Comparison of ENCODE assay signal across 1 cellular context in the genomic region with DNA sequence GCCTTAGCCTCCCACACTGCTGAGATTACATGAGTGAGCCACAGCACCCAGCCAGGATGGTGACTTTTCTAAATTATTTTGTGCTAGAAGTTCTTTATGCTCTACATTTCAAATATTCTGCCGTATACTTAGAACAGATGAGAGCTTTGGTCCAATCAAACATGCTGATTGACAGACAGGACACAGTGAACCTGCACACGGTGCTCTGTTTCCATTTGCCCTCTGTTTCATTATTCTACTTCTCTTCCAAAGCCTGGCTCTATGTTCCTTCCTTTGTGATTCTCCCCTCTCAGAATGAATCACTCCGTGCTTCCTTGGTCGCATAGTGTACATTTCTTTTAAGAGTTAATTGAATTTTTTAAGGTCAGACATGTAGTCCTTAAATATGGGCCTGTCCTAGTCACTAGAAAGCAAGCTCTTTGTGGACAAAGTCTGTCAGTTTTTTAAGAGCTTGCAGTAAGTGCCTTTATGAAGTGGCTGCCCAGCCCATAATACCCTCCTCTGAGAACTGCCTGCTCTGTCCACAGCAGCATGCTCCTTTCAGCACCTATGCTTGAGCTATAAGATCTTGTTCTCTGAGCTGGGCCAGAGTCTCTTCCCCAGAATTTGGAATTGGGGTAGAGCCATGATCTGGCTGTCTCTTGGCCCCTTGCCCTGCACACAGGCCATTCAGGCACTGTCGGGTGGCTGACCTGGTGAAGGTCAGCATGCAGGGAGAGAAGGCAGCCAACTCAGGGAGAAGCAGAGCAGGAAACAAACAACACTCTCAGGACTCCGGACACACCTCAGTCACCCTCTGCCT.
A peak's percentile ranks its signal among the peaks of the same experiment; 100 is the strongest.
TF ChIP-seq lines count a peak whose summit lies in the region.

No MANE protein-coding gene starts in this region.

TF ChIP-seq in HepG2, 621 proteins besides CTCF, POLR2A, EP300 and RAD21 (continued from another document and continues in another):
- no peak for TF ChIP-seq PBX2 (CRISPR knock-in tag; IDR thresholded peaks at IDR 0.05)
- TF ChIP-seq IKZF4 (CRISPR knock-in tag; IDR thresholded peaks at IDR 0.05; ENCODE audit: borderline replicate concordance, low read depth, not compliant biosample characterization): peak; percentile 42
- no peak for TF ChIP-seq ZFP36L2 (CRISPR knock-in tag; IDR thresholded peaks at IDR 0.05)
- TF ChIP-seq ZNF431 (CRISPR knock-in tag; IDR thresholded peaks at IDR 0.05; ENCODE audit: borderline replicate concordance, low read depth): no peak
- TF ChIP-seq ZNF687 (CRISPR knock-in tag; IDR thresholded peaks at IDR 0.05): peak; percentile 62
- TF ChIP-seq, protein P1, sequence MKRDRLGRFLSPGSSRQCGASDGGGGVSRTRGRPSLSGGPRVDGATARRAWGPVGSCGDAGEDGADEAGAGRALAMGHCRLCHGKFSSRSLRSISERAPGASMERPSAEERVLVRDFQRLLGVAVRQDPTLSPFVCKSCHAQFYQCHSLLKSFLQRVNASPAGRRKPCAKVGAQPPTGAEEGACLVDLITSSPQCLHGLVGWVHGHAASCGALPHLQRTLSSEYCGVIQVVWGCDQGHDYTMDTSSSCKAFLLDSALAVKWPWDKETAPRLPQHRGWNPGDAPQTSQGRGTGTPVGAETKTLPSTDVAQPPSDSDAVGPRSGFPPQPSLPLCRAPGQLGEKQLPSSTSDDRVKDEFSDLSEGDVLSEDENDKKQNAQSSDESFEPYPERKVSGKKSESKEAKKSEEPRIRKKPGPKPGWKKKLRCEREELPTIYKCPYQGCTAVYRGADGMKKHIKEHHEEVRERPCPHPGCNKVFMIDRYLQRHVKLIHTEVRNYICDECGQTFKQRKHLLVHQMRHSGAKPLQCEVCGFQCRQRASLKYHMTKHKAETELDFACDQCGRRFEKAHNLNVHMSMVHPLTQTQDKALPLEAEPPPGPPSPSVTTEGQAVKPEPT (CRISPR knock-in tag; IDR thresholded peaks at IDR 0.05; ENCODE audit: low read depth): no peak
- TF ChIP-seq ETV6 (CRISPR knock-in tag; conservative IDR thresholded peaks at IDR 0.05): no peak
- TF ChIP-seq THRA (CRISPR knock-in tag; IDR thresholded peaks at IDR 0.05; ENCODE audit: borderline replicate concordance): no peak
- peak; percentile 26; the same call in 1 of the 2 replicates for TF ChIP-seq ETV5 (CRISPR knock-in tag; IDR thresholded peaks at IDR 0.05; ENCODE audit: borderline replicate concordance)
- TF ChIP-seq RARG (CRISPR knock-in tag; IDR thresholded peaks at IDR 0.05; ENCODE audit: low read depth): no peak
- no peak for TF ChIP-seq IRF1 (CRISPR knock-in tag; IDR thresholded peaks at IDR 0.05; ENCODE audit: low read depth)
- no peak for TF ChIP-seq ZNF747 (CRISPR knock-in tag; IDR thresholded peaks at IDR 0.05; ENCODE audit: borderline replicate concordance)
- TF ChIP-seq EHMT2 (IDR thresholded peaks at IDR 0.05; ENCODE audit: borderline replicate concordance, low read depth, low read length): no peak
- TF ChIP-seq, protein P2, sequence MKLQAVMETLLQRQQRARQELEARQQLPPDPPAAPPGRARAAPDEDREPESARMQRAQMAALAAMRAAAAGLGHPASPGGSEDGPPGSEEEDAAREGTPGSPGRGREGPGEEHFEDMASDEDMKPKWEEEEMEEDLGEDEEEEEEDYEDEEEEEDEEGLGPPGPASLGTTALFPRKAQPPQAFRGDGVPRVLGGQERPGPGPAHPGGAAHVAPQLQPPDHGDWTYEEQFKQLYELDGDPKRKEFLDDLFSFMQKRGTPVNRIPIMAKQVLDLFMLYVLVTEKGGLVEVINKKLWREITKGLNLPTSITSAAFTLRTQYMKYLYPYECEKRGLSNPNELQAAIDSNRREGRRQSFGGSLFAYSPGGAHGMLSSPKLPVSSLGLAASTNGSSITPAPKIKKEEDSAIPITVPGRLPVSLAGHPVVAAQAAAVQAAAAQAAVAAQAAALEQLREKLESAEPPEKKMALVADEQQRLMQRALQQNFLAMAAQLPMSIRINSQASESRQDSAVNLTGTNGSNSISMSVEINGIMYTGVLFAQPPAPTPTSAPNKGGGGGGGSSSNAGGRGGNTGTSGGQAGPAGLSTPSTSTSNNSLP (IDR thresholded peaks at IDR 0.05; ENCODE audit: low read depth, low read length): no peak
- TF ChIP-seq HDAC2 (CRISPR knock-in tag; IDR thresholded peaks at IDR 0.05): 0 out of 2 replicates have a peak, but pooled peaks have one; percentile 30
- no peak for TF ChIP-seq ZFP37 (CRISPR knock-in tag; IDR thresholded peaks at IDR 0.05; ENCODE audit: borderline replicate concordance)
- TF ChIP-seq GZF1 (CRISPR knock-in tag; IDR thresholded peaks at IDR 0.05): no peak
- TF ChIP-seq POLR2AphosphoS5 (IDR thresholded peaks at IDR 0.05; ENCODE audit: low read depth, low read length): no peak
- TF ChIP-seq YEATS4 (CRISPR knock-in tag; IDR thresholded peaks at IDR 0.05; ENCODE audit: borderline replicate concordance): no peak
- TF ChIP-seq ZNF879 (CRISPR knock-in tag; IDR thresholded peaks at IDR 0.05): no peak
- no peak for TF ChIP-seq ZMYM2 (CRISPR knock-in tag; IDR thresholded peaks at IDR 0.05)
- TF ChIP-seq RARA (CRISPR knock-in tag; IDR thresholded peaks at IDR 0.05): peak; percentile 71
- TF ChIP-seq MZF1 (CRISPR knock-in tag; IDR thresholded peaks at IDR 0.05; ENCODE audit: borderline replicate concordance): no peak
- TF ChIP-seq SMARCE1 (IDR thresholded peaks at IDR 0.05; ENCODE audit: borderline replicate concordance): no peak
- no peak for TF ChIP-seq ZNF629 (CRISPR knock-in tag; conservative IDR thresholded peaks at IDR 0.05)
- TF ChIP-seq PITX1 (CRISPR knock-in tag; IDR thresholded peaks at IDR 0.05): no peak
- no peak for TF ChIP-seq ZSCAN22 (CRISPR knock-in tag; IDR thresholded peaks at IDR 0.05)
- TF ChIP-seq HNF4A (CRISPR knock-in tag; IDR thresholded peaks at IDR 0.05): peak; percentile 48
- no peak for TF ChIP-seq MAFK (conservative IDR thresholded peaks at IDR 0.05 in 1 of 2, IDR thresholded peaks at IDR 0.05 in 1 of 2; ENCODE audit: low read length in 2 of 2)
- peak; percentile 64; the same call in 1 of the 2 replicates for TF ChIP-seq SALL1 (CRISPR knock-in tag; IDR thresholded peaks at IDR 0.05)
- no peak for TF ChIP-seq ATF2 (CRISPR knock-in tag; IDR thresholded peaks at IDR 0.05)
- TF ChIP-seq, protein P3, sequence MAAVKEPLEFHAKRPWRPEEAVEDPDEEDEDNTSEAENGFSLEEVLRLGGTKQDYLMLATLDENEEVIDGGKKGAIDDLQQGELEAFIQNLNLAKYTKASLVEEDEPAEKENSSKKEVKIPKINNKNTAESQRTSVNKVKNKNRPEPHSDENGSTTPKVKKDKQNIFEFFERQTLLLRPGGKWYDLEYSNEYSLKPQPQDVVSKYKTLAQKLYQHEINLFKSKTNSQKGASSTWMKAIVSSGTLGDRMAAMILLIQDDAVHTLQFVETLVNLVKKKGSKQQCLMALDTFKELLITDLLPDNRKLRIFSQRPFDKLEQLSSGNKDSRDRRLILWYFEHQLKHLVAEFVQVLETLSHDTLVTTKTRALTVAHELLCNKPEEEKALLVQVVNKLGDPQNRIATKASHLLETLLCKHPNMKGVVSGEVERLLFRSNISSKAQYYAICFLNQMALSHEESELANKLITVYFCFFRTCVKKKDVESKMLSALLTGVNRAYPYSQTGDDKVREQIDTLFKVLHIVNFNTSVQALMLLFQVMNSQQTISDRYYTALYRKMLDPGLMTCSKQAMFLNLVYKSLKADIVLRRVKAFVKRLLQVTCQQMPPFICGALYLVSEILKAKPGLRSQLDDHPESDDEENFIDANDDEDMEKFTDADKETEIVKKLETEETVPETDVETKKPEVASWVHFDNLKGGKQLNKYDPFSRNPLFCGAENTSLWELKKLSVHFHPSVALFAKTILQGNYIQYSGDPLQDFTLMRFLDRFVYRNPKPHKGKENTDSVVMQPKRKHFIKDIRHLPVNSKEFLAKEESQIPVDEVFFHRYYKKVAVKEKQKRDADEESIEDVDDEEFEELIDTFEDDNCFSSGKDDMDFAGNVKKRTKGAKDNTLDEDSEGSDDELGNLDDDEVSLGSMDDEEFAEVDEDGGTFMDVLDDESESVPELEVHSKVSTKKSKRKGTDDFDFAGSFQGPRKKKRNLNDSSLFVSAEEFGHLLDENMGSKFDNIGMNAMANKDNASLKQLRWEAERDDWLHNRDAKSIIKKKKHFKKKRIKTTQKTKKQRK (IDR thresholded peaks at IDR 0.05; ENCODE audit: low read length): no peak
- TF ChIP-seq, protein P4, sequence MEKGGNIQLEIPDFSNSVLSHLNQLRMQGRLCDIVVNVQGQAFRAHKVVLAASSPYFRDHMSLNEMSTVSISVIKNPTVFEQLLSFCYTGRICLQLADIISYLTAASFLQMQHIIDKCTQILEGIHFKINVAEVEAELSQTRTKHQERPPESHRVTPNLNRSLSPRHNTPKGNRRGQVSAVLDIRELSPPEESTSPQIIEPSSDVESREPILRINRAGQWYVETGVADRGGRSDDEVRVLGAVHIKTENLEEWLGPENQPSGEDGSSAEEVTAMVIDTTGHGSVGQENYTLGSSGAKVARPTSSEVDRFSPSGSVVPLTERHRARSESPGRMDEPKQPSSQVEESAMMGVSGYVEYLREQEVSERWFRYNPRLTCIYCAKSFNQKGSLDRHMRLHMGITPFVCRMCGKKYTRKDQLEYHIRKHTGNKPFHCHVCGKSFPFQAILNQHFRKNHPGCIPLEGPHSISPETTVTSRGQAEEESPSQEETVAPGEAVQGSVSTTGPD (CRISPR knock-in tag; IDR thresholded peaks at IDR 0.05): no peak
- TF ChIP-seq CSRNP2 (CRISPR knock-in tag; conservative IDR thresholded peaks at IDR 0.05; ENCODE audit: low read depth): no peak
- TF ChIP-seq WIZ (CRISPR knock-in tag; IDR thresholded peaks at IDR 0.05): no peak
